In the genomic region with DNA sequence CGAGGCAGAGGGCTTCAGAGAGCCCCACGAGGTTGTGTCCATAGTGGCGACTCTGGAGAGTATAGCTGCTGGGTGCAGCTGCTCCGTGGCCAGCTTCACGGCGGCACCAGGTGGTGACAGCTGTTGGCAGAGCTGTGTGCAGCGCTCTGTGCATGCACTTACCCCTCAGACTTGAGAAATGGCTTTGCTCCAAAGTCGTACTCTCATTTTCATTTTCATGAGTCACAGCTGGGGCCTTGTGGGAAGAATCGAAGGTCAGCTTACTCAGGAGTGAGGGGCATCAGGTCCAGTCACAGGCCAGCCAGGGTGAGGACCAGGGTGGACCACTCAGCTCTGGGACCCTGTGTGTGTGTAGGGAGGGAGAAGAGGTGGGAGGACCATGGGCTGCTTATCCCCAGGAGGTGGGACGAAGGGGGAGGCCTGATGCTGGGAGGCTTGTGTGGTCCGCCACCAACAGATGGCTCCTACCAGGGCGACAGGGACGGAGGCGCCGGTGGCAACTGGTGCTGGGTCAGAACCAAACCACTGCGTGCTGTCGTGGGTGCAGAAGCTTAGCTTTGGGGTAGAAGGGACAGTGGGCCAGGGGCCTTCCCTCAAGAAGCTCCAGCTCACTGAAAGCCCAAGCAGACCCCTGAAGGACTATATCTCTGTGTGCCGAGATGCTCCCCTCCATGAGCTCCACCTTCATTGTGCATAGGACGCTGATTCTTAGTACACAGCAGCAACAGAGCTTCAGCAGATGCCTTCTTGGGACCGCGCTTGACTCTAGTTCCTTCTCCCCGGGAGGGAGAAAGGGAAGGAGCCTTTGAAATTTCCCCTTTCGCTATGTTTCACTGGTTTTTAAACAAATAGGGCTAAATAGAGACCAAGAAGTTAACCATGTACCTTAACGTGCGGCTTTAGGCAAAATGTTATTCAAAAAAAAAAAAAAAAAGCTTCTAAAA, we compare ENCODE assay signal across 9 cellular contexts.
DNase-seq lines count a peak whose midpoint lies in the region; ATAC-seq, FAIRE-seq and TF ChIP-seq lines count a peak whose summit lies in the region.
"Had no signal": no experiment of that assay in that cellular context is flagged by ENCODE, and none has a peak within 500 bp of the region (broad histone marks: within the 10 kb centered on the region; RNA-seq: fewer than 3 reads in every experiment).

No MANE protein-coding gene starts in this region.

- ATAC-seq in GM19468 (IDR thresholded peaks at IDR 0.05; ENCODE audit: extremely low read depth, unreplicated experiment) (peak; percentile 71), HG03457 (IDR thresholded peaks at IDR 0.05; ENCODE audit: unreplicated experiment) (peak; percentile 48), GM12878 (peak; percentile 58), foreskin keratinocyte (no peak)

- H3K4me3 ChIP-seq in GM12878, result peak overlapping the region; percentile 57
- H3K4me3 ChIP-seq: thoracic aorta had no signal

- H3K9me3 ChIP-seq in GM12878 (replicated peaks; ENCODE audit: control insufficient read depth, insufficient read depth, low read length), result no peaks in the 10 kb centered on the region
- H3K9me3 ChIP-seq: thoracic aorta had no signal

- SMC1A ChIA-PET in GM12878 (lab: Charles Lee; ENCODE audit: uncharacterized antibody, unreplicated experiment), result interaction anchor here (0.7 to 15.6 kb wide), 26 partner anchors 9 to 130 kb away, joined by 3 to 417 read pairs (median 5); no protein-coding TSS in a partner anchor

- TF ChIP-seq CTCF in GM12878 (IDR thresholded peaks at IDR 0.05 in 2 of 3, conservative IDR thresholded peaks at IDR 0.05 in 1 of 3; ENCODE audit: control insufficient read depth in 2 of 3, extremely low read depth in 1 of 3, insufficient read depth in 1 of 3, low read depth in 3 of 3, low read length in 3 of 3) (peak in 1 of 3 experiments; percentile 40; a peak in 2 of 6 replicates), foreskin keratinocyte (conservative IDR thresholded peaks at IDR 0.05) (no peak)

- peak; percentile 99 for FAIRE-seq in GM12892 (lab: Jason Lieb, UNC)
- peak; percentile 69 for FAIRE-seq in GM12878 (lab: Jason Lieb, UNC)

- POLR2A ChIA-PET in GM12878 (lab: Charles Lee), result interaction anchor here (0.5 to 8.2 kb wide), 18 partner anchors 10 to 713 kb away, joined by 3 to 130 read pairs (median 5); no protein-coding TSS in a partner anchor

- DNase-seq in GM12892 (ENCODE audit: insufficient read length) (no peak), GM12878 (ENCODE audit: low read depth, low spot score) (peak; percentile 90), pons (ENCODE audit: low spot score) (peak; percentile 68), NCI-H2227 (lab: John Stamatoyannopoulos, UW; ENCODE audit: unreplicated experiment) (no peak), foreskin keratinocyte (no peak), NCI-H526 (lab: John Stamatoyannopoulos, UW) (no peak)

- H2AFZ ChIP-seq in GM12878 (ENCODE audit: control insufficient read depth, low read depth, low read length), result no peak overlapping the region

- TF ChIP-seq RAD21 in GM12878 (IDR thresholded peaks at IDR 0.05; ENCODE audit: insufficient read depth, low read depth, low read length), result peak; percentile 2; the same call in 1 of the 2 replicates

- peak overlapping the region; percentile 63 for H3K4me2 ChIP-seq in GM12878 (ENCODE audit: control insufficient read depth, insufficient read depth)

- peak in 1 of 2 experiments; percentile 85; a peak in 2 of 4 replicates for TF ChIP-seq EP300 in GM12878 (IDR thresholded peaks at IDR 0.05; ENCODE audit: borderline replicate concordance in 1 of 2, control insufficient read depth in 1 of 2, low read depth in 2 of 2, low read length in 2 of 2)

- TF ChIP-seq POLR2A in GM12892 (IDR thresholded peaks at IDR 0.05; ENCODE audit: low read depth, low read length) (peak; percentile 69), GM12878 (IDR thresholded peaks at IDR 0.05; ENCODE audit: low read depth, low read length) (peak; percentile 86)

- TSS peak; percentile 1 for BruUV-seq in GM12878 (replicated peaks; lab: Mats Ljungman, UMichigan)

- in situ Hi-C loops in GM12878 (cut with MboI), result no loop called here

- CTCF ChIA-PET in GM12878 (lab: Yijun Ruan, JAX), result interaction anchor here (0.7 to 7.6 kb wide), 18 partner anchors 10 to 130 kb away, joined by 3 to 89 read pairs (median 5); no protein-coding TSS in a partner anchor

- peaks cover 97% of the 10 kb centered on the region for H3K79me2 ChIP-seq in GM12878 (ENCODE audit: control insufficient read depth, insufficient read depth, low read length)

- H4K20me1 ChIP-seq in GM12878 (ENCODE audit: control insufficient read depth, insufficient read depth), result no peaks in the 10 kb centered on the region

- H3K36me3 ChIP-seq in GM12878 (ENCODE audit: control insufficient read depth in 2 of 2, insufficient read depth in 2 of 2, low read length in 1 of 2), result peaks cover 5 to 13% of the 10 kb centered on the region in 2 experiments
- H3K36me3 ChIP-seq: thoracic aorta had no signal

- peak overlapping the region; percentile 80 for H3K9ac ChIP-seq in GM12878 (ENCODE audit: control insufficient read depth, insufficient read depth, low read length)

- under 1% methylated on average over 25 of the region's 25 CpGs for WGBS in GM12878 (ENCODE audit: insufficient coverage, insufficient replicate concordance, low lambda C conversion rate, missing lambda C conversion rate)

- intact Hi-C loops in GM12878 (cut with micrococcal nuclease; ENCODE audit: unreplicated experiment), result loop anchor here (2.0 kb wide), 1 partner anchor 46 kb away; no protein-coding TSS in a partner anchor

- H3K27ac ChIP-seq in GM12878 (ENCODE audit: control insufficient read depth, insufficient read depth) (peak overlapping the region; percentile 97), foreskin keratinocyte (no peak overlapping the region)
- H3K27ac ChIP-seq: thoracic aorta had no signal

- H3K27me3 ChIP-seq in GM12878 (replicated peaks in 1 of 2; ENCODE audit: control insufficient read depth in 2 of 2, insufficient read depth in 2 of 2, low read length in 1 of 2) (no peaks in the 10 kb centered on the region), foreskin keratinocyte (no peaks in the 10 kb centered on the region)

- H3K4me1 ChIP-seq in GM12878 (ENCODE audit: control insufficient read depth, insufficient read depth, low read length) (peaks cover 80% of the 10 kb centered on the region), foreskin keratinocyte (no peaks in the 10 kb centered on the region)

- RAD21 ChIA-PET in GM12878 (lab: Charles Lee; ENCODE audit: unreplicated experiment), result interaction anchor here (0.7 to 15.0 kb wide), 19 partner anchors 11 to 129 kb away, joined by 3 to 212 read pairs (median 4); no protein-coding TSS in a partner anchor

TF ChIP-seq in GM12878, 131 proteins besides CTCF, POLR2A, EP300 and RAD21 (continues in another document):
- TF ChIP-seq, protein P1, sequence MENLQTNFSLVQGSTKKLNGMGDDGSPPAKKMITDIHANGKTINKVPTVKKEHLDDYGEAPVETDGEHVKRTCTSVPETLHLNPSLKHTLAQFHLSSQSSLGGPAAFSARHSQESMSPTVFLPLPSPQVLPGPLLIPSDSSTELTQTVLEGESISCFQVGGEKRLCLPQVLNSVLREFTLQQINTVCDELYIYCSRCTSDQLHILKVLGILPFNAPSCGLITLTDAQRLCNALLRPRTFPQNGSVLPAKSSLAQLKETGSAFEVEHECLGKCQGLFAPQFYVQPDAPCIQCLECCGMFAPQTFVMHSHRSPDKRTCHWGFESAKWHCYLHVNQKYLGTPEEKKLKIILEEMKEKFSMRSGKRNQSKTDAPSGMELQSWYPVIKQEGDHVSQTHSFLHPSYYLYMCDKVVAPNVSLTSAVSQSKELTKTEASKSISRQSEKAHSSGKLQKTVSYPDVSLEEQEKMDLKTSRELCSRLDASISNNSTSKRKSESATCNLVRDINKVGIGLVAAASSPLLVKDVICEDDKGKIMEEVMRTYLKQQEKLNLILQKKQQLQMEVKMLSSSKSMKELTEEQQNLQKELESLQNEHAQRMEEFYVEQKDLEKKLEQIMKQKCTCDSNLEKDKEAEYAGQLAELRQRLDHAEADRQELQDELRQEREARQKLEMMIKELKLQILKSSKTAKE (IDR thresholded peaks at IDR 0.05; ENCODE audit: low read depth, poor library complexity, severe bottlenecking), result no peak
- peak; percentile 64; the same call in 1 of the 2 replicates for TF ChIP-seq MYB (IDR thresholded peaks at IDR 0.05; ENCODE audit: borderline replicate concordance, low read depth, low read length)
- peak; percentile 60 for TF ChIP-seq ATF7 (IDR thresholded peaks at IDR 0.05; ENCODE audit: low read depth)
- peak; percentile 75; the same call in 1 of the 2 replicates for TF ChIP-seq ZNF217 (IDR thresholded peaks at IDR 0.05)
- TF ChIP-seq IKZF1 (conservative IDR thresholded peaks at IDR 0.05), result peak; percentile 70
- no peak for TF ChIP-seq RUNX3 (IDR thresholded peaks at IDR 0.05; ENCODE audit: low read length)

Comparison
In these comparisons a context has a peak if more than half of its experiments do, and no peak if none do; other contexts are left out.
1. DNase-seq: peak in GM12878 (single experiment) and pons (single experiment); none in GM12892 (single experiment), NCI-H2227 (single experiment), foreskin keratinocyte (0 of 2) and NCI-H526 (0 of 2).